Comparison of ENCODE assay signal across 1 cellular context in the genomic region with DNA sequence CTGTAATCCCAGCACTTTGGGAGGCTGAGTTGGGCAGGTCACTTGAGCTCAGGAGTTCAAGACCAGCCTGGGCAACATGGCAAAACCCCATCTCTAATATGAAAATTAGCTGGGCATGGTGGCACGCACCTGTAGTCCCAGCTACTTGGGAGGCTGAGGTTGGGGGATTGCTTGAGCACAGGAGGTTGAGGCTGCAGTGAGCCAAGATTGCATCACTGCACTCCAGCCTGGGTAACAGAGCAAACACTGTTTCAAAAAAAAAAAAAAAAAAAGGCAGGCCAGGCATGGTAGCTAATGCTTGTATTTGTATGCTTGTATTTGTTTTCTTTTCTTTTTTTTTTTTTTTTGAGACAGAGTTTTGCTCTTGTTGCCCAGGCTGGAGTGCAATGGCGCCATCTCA.
TF ChIP-seq lines count a peak whose summit lies in the region.

No MANE protein-coding gene starts in this region.

TF ChIP-seq in HepG2, 621 proteins besides CTCF, POLR2A, EP300 and RAD21 (continued from another document):
- TF ChIP-seq, protein P1, sequence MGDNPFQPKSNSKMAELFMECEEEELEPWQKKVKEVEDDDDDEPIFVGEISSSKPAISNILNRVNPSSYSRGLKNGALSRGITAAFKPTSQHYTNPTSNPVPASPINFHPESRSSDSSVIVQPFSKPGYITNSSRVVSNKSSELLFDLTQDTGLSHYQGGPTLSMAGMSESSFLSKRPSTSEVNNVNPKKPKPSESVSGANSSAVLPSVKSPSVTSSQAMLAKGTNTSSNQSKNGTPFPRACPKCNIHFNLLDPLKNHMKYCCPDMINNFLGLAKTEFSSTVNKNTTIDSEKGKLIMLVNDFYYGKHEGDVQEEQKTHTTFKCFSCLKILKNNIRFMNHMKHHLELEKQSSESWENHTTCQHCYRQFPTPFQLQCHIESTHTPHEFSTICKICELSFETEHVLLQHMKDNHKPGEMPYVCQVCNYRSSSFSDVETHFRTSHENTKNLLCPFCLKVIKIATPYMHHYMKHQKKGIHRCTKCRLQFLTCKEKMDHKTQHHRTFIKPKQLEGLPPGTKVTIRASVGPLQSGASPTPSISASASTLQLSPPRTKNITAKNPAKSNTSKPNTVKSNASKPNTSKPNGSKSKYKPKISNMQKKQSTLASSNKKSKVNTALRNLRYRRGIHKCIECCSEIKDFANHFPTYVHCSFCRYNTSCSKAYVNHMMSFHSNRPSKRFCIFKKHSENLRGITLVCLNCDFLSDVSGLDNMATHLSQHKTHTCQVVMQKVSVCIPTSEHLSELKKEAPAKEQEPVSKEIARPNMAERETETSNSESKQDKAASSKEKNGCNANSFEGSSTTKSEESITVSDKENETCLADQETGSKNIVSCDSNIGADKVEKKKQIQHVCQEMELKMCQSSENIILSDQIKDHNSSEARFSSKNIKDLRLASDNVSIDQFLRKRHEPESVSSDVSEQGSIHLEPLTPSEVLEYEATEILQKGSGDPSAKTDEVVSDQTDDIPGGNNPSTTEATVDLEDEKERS (CRISPR knock-in tag; IDR thresholded peaks at IDR 0.05): peak; percentile 62; the same call in 1 of the 2 replicates
- TF ChIP-seq ZNF460 (CRISPR knock-in tag; IDR thresholded peaks at IDR 0.05; ENCODE audit: borderline replicate concordance): peak; percentile 93
- TF ChIP-seq ATF4 (CRISPR knock-in tag; IDR thresholded peaks at IDR 0.05): peak in 1 of 2 experiments; percentile 69; a peak in 2 of 4 replicates
- peak; percentile 69 for TF ChIP-seq CEBPB (IDR thresholded peaks at IDR 0.05; ENCODE audit: borderline replicate concordance, low read depth, low read length)
- TF ChIP-seq, protein P2, sequence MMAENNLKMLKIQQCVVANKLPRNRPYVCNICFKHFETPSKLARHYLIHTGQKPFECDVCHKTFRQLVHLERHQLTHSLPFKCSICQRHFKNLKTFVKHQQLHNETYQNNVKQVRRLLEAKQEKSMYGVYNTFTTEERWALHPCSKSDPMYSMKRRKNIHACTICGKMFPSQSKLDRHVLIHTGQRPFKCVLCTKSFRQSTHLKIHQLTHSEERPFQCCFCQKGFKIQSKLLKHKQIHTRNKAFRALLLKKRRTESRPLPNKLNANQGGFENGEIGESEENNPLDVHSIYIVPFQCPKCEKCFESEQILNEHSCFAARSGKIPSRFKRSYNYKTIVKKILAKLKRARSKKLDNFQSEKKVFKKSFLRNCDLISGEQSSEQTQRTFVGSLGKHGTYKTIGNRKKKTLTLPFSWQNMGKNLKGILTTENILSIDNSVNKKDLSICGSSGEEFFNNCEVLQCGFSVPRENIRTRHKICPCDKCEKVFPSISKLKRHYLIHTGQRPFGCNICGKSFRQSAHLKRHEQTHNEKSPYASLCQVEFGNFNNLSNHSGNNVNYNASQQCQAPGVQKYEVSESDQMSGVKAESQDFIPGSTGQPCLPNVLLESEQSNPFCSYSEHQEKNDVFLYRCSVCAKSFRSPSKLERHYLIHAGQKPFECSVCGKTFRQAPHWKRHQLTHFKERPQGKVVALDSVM (CRISPR knock-in tag; IDR thresholded peaks at IDR 0.05): peak; percentile 86
- peak; percentile 18; the same call in 1 of the 2 replicates for TF ChIP-seq ZMYM2 (CRISPR knock-in tag; IDR thresholded peaks at IDR 0.05)
- peak; percentile 81 for TF ChIP-seq CEBPG (CRISPR knock-in tag; IDR thresholded peaks at IDR 0.05)
- TF ChIP-seq ZMYM3 (CRISPR knock-in tag; IDR thresholded peaks at IDR 0.05): peak; percentile 69
- 0 out of 2 replicates have a peak, but pooled peaks have one; percentile 18 for TF ChIP-seq KDM1A (CRISPR knock-in tag; IDR thresholded peaks at IDR 0.05)
